Comparison of ENCODE assay signal across 8 cellular contexts in the genomic region with DNA sequence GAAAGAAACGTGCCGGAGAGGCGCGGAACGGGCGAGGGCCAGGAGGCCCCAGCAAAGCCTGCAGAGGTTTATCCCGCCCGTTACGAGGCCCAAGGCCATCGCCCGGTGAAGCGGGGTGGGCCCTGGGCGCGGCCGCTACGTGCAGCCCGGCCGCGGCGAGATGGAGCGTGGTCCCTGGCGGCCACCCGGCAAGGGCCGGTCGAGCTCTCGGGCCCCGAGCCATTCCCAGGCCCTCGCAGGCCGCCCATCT. TPM values are rescaled to one million over a fixed set of nuclear protein-coding genes. Genes with fewer than 3 reads are reported as not detected.
DNase-seq lines count a peak whose midpoint lies in the region; ATAC-seq and TF ChIP-seq lines count a peak whose summit lies in the region.

No MANE protein-coding gene starts in this region.

- no peak for DNase-seq in SJSA1 (ENCODE audit: low read depth in 1 of 2, low spot score in 2 of 2)
- no peak for DNase-seq in esophagus squamous epithelium (lab: John Stamatoyannopoulos, UW)
- DNase-seq in prostate gland (ENCODE audit: low spot score) = peak; percentile 23
- DNase-seq in NCI-H1417 treated with DMSO at 0.1 percent for 48 hours (lab: John Stamatoyannopoulos, UW) = no peak
- no peak for DNase-seq in SKM-1 (lab: John Stamatoyannopoulos, UW; ENCODE audit: unreplicated experiment)
- no peak for DNase-seq in occipital lobe (lab: John Stamatoyannopoulos, UW)

- peak overlapping the region; percentile 91 for H3K27ac ChIP-seq in DOHH2 (ENCODE audit: low read depth, low read length)
- peak overlapping the region; percentile 69 for H3K27ac ChIP-seq in SJSA1
- H3K27ac ChIP-seq in esophagus squamous epithelium = peak overlapping the region; percentile 94 to 99 (median 96)
- H3K27ac ChIP-seq in prostate gland = peak overlapping the region; percentile 96 to 98

- TF ChIP-seq CTCF in DOHH2 (IDR thresholded peaks at IDR 0.05; ENCODE audit: low read depth, low read length, poor library complexity, severe bottlenecking) (no peak), esophagus squamous epithelium (IDR thresholded peaks at IDR 0.05) (no peak), prostate gland (IDR thresholded peaks at IDR 0.05) (peak in 1 of 4 experiments; percentile 26)

- H3F3A ChIP-seq in DOHH2 (ENCODE audit: control insufficient read depth, insufficient read depth) = peaks cover 39% of the 10 kb centered on the region

- no peaks in the 10 kb centered on the region for H3K9me2 ChIP-seq in DOHH2 (replicated peaks; ENCODE audit: control insufficient read depth, low read length)

- H3K4me2 ChIP-seq in DOHH2 (ENCODE audit: low read length) = peak overlapping the region; percentile 99

- no peak for TF ChIP-seq POLR2A in esophagus squamous epithelium (IDR thresholded peaks at IDR 0.05)
- TF ChIP-seq POLR2A in prostate gland (IDR thresholded peaks at IDR 0.05) = no peak

- H4K20me1 ChIP-seq in DOHH2 (ENCODE audit: control insufficient read depth, insufficient read depth, low read depth, low read length) = peaks cover 23% of the 10 kb centered on the region

- H3K4me1 ChIP-seq in DOHH2 (ENCODE audit: control insufficient read depth, low read length) (peaks cover 48% of the 10 kb centered on the region), SJSA1 (replicated peaks) (peaks cover 47% of the 10 kb centered on the region), esophagus squamous epithelium (peaks cover 41 to 66% (median 44%) of the 10 kb centered on the region in 3 donors), prostate gland (replicated peaks) (peaks cover 23% of the 10 kb centered on the region)

- H3K27me3 ChIP-seq in DOHH2 (ENCODE audit: control insufficient read depth, low read length) (no peaks in the 10 kb centered on the region), SJSA1 (replicated peaks) (no peaks in the 10 kb centered on the region), esophagus squamous epithelium (no peaks in the 10 kb centered on the region), prostate gland (replicated peaks; ENCODE audit: insufficient read depth) (no peaks in the 10 kb centered on the region)

- no peak for ATAC-seq in GM19035 (IDR thresholded peaks at IDR 0.05; ENCODE audit: unreplicated experiment)

- H3K36me3 ChIP-seq in DOHH2 (ENCODE audit: control insufficient read depth, low read length) = peaks cover 51% of the 10 kb centered on the region
- peaks cover 39% of the 10 kb centered on the region for H3K36me3 ChIP-seq in SJSA1
- no peaks in the 10 kb centered on the region for H3K36me3 ChIP-seq in esophagus squamous epithelium
- no peaks in the 10 kb centered on the region for H3K36me3 ChIP-seq in prostate gland

- H3K4me3 ChIP-seq in DOHH2 (ENCODE audit: low read length) (peak overlapping the region; percentile 98), SJSA1 (peak overlapping the region; percentile 76), esophagus squamous epithelium (peak overlapping the region; percentile 68 to 95 (median 78)), prostate gland (peak overlapping the region; percentile 74 to 95)

- intact Hi-C loops in esophagus squamous epithelium (cut with DNase I) = no loop called here
- intact Hi-C loops in prostate gland (cut with DNase I) = loop anchor here (5.0 to 10.0 kb wide), 3 partner anchors 33 to 115 kb away; partner anchors contain the start of genes GRAMD2A, MYO9A, PARP6 and SENP8

- no peaks in the 10 kb centered on the region for H3K9me3 ChIP-seq in DOHH2 (ENCODE audit: control insufficient read depth, insufficient read depth, low read length)
- no peaks in the 10 kb centered on the region for H3K9me3 ChIP-seq in SJSA1 (replicated peaks)
- no peaks in the 10 kb centered on the region for H3K9me3 ChIP-seq in esophagus squamous epithelium
- H3K9me3 ChIP-seq in prostate gland = no peaks in the 10 kb centered on the region

- peaks cover 69% of the 10 kb centered on the region for H3K79me2 ChIP-seq in DOHH2 (ENCODE audit: control insufficient read depth, low read length)

- 0 to 1% methylated on average over 11 to 22 of the region's 29 CpGs for WGBS in esophagus squamous epithelium, 2 donors
- under 1% methylated on average over 23 of the region's 29 CpGs for WGBS in prostate gland

RNA-seq across cellular contexts. Expression of gene PKM, which starts 1.1 kb away (rescaled TPM):
- total RNA-seq in SJSA1 (2014; rRNA removed; shearing (Covaris generic)) = 1,365 and 1,516 TPM in 2 replicates
- total RNA-seq in esophagus squamous epithelium (1,000 to 10,000 TPM in 2 of 4 donors, 100 to 1,000 TPM in 2; 504 to 1,134 (median 964) TPM), prostate gland (100 to 1,000 TPM; 470 to 513 TPM), occipital lobe (258 TPM)

RNA-seq across cellular contexts. Expression of gene GRAMD2A, which starts 32.3 kb away (rescaled TPM):
- total RNA-seq in SJSA1 (2014; rRNA removed; shearing (Covaris generic)) = 0.16 TPM in 1 of 2 replicates, not detected in the other
- total RNA-seq in esophagus squamous epithelium (1 to 10 TPM; 1.2 to 8.0 (median 3.7) TPM), prostate gland (1 to 10 TPM; 4.3 to 6.4 TPM), occipital lobe (0.47 TPM)

RNA-seq across cellular contexts. Expression of gene PARP6, which starts 42.5 kb away (rescaled TPM):
- total RNA-seq in SJSA1 (2014; rRNA removed; shearing (Covaris generic)) = 18.8 and 35.6 TPM in 2 replicates
- 10 to 100 TPM; 12.2 to 62.2 (median 31.6) TPM for total RNA-seq in esophagus squamous epithelium
- total RNA-seq in prostate gland = 10 to 100 TPM; 34.4 to 85.8 TPM
- total RNA-seq in occipital lobe = 54.6 TPM
